ENCODE assay signal across 13 cellular contexts in genomic region chr10:131949041-131949862, GRCh38.
"Had no signal": no experiment of that assay in that cellular context is flagged by ENCODE, and none has a peak within 500 bp of the region (broad histone marks: within the 10 kb centered on the region; RNA-seq: fewer than 3 reads in every experiment).

No MANE protein-coding gene starts in this region.

- H3K27ac ChIP-seq: left ventricle myocardium inferior had no signal

- H3K27me3 ChIP-seq: right atrium auricular region had no signal

- H3K9me3 Mint-ChIP-seq: activated CD4-positive, alpha-beta memory T cell treated with anti-CD3 and anti-CD28 coated beads, Interleukin-2, amount 10 ng/mL, durations not matched to agents 7 days and 5 days; activated naive CD8-positive, alpha-beta T cell treated with anti-CD3 and anti-CD28 coated beads, Interleukin-2, amount 50 U/mL, for 24 hours; activated T-cell treated with anti-CD3 and anti-CD28 coated beads, Interleukin-2, amount 50 U/mL, for 4 hours; natural killer cell had no signal

- H3K4me3 ChIP-seq: coronary artery, left ventricle myocardium inferior, right atrium auricular region had no signal

- DNase-seq: activated CD4-positive, alpha-beta memory T cell treated with anti-CD3 and anti-CD28 coated beads, Interleukin-2, amount 10 ng/mL, durations not matched to agents 7 days and 5 days; activated CD4-positive, alpha-beta T cell treated with anti-CD3 and anti-CD28 coated beads for 36 hours; activated naive CD8-positive, alpha-beta T cell treated with anti-CD3 and anti-CD28 coated beads, Interleukin-2, amount 50 U/mL, for 24 hours; activated T-cell treated with anti-CD3 and anti-CD28 coated beads, Interleukin-2, amount 50 U/mL, for 4 hours; effector CD4-positive, alpha-beta T cell; islet precursor cell; left ventricle myocardium inferior; natural killer cell; small intestine; stimulated activated naive CD8-positive, alpha-beta T cell treated with anti-CD3 and anti-CD28 coated beads, Interleukin-15, Interleukin-2, amounts not matched to agents 100 U/mL and 50 U/mL, for 24 hours; T-helper 17 cell had no signal

- H3K27me3 Mint-ChIP-seq: activated CD4-positive, alpha-beta memory T cell treated with anti-CD3 and anti-CD28 coated beads, Interleukin-2, amount 10 ng/mL, durations not matched to agents 7 days and 5 days; activated CD4-positive, alpha-beta T cell treated with anti-CD3 and anti-CD28 coated beads for 36 hours; activated naive CD8-positive, alpha-beta T cell treated with anti-CD3 and anti-CD28 coated beads, Interleukin-2, amount 50 U/mL, for 24 hours; T-helper 17 cell had no signal

- H3K4me3 Mint-ChIP-seq: activated CD4-positive, alpha-beta memory T cell treated with anti-CD3 and anti-CD28 coated beads, Interleukin-2, amount 10 ng/mL, durations not matched to agents 7 days and 5 days; activated CD4-positive, alpha-beta T cell treated with anti-CD3 and anti-CD28 coated beads for 36 hours; activated naive CD8-positive, alpha-beta T cell treated with anti-CD3 and anti-CD28 coated beads, Interleukin-2, amount 50 U/mL, for 24 hours; activated T-cell treated with anti-CD3 and anti-CD28 coated beads, Interleukin-2, amount 50 U/mL, for 4 hours; natural killer cell; T-helper 17 cell had no signal

- H3K27ac Mint-ChIP-seq: activated CD4-positive, alpha-beta memory T cell treated with anti-CD3 and anti-CD28 coated beads, Interleukin-2, amount 10 ng/mL, durations not matched to agents 7 days and 5 days; activated CD4-positive, alpha-beta T cell treated with anti-CD3 and anti-CD28 coated beads for 36 hours; activated naive CD8-positive, alpha-beta T cell treated with anti-CD3 and anti-CD28 coated beads, Interleukin-2, amount 50 U/mL, for 24 hours; T-helper 17 cell had no signal

- H3K4me1 ChIP-seq: left ventricle myocardium inferior, right atrium auricular region had no signal

- H3K9me3 ChIP-seq: left ventricle myocardium inferior, right atrium auricular region had no signal

- H3K4me1 Mint-ChIP-seq: activated CD4-positive, alpha-beta T cell treated with anti-CD3 and anti-CD28 coated beads for 36 hours; activated naive CD8-positive, alpha-beta T cell treated with anti-CD3 and anti-CD28 coated beads, Interleukin-2, amount 50 U/mL, for 24 hours; natural killer cell had no signal

- ATAC-seq: activated CD4-positive, alpha-beta T cell treated with anti-CD3 and anti-CD28 coated beads for 36 hours; activated naive CD8-positive, alpha-beta T cell treated with anti-CD3 and anti-CD28 coated beads, Interleukin-2, amount 50 U/mL, for 24 hours; activated T-cell treated with anti-CD3 and anti-CD28 coated beads, Interleukin-2, amount 50 U/mL, for 4 hours; natural killer cell; stimulated activated naive CD8-positive, alpha-beta T cell treated with anti-CD3 and anti-CD28 coated beads, Interleukin-15, Interleukin-2, amounts not matched to agents 100 U/mL and 50 U/mL, for 24 hours; T-helper 17 cell had no signal
